In the genomic region with DNA sequence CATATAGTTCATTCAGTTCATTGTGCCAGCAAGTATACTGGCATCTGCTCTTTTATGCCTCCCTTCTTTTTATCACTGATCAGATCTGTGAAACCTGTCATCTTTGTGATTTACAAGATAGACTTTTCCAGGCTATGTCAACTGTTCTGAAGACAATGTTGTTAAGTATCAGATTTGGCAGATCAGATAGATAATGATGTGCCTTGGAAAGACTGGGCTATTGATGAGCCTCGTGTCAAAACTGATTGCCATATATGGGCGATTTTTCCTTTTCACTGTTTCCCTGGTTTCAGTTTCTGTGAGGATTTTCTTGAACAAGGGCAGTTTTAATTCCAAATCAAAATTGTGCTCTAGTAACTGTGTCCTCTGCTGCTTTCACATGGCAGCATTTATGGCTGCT, we compare ENCODE assay signal across 34 cellular contexts.
"Had no signal": no experiment of that assay in that cellular context is flagged by ENCODE, and none has a peak within 500 bp of the region (broad histone marks: within the 10 kb centered on the region; RNA-seq: fewer than 3 reads in every experiment).

No MANE protein-coding gene starts in this region.

- H3K27me3 ChIP-seq: gastrocnemius medialis, pancreas, sigmoid colon, stomach, thyroid gland, upper lobe of left lung had no signal

- H3K9me3 ChIP-seq: gastrocnemius medialis, pancreas, prostate gland, sigmoid colon, stomach, thyroid gland, upper lobe of left lung had no signal

- H3K27ac ChIP-seq: gastrocnemius medialis, pancreas, prostate gland, sigmoid colon, stomach, upper lobe of left lung had no signal

- H3K27ac Mint-ChIP-seq: activated naive CD4-positive, alpha-beta T cell treated with anti-CD3 and anti-CD28 coated beads, Interleukin-2, amount 50 U/mL, for 24 hours; activated naive CD8-positive, alpha-beta T cell treated with anti-CD3 and anti-CD28 coated beads, Interleukin-2, amount 50 U/mL, for 24 hours; mesothelial cell of epicardium; stimulated activated naive B cell treated with anti-CD40 and anti-IgM and Interleukin-4, amounts not matched to agents 10 μg/mL and 1 μg/mL and 100 μg/mL, for 72 hours; T-cell had no signal

- FAIRE-seq: bronchial epithelial cell, pancreas, small intestine had no signal

- H3K4me1 ChIP-seq: gastrocnemius medialis, prostate gland had no signal

- ATAC-seq: activated naive CD8-positive, alpha-beta T cell treated with anti-CD3 and anti-CD28 coated beads, Interleukin-2, amount 50 U/mL, for 24 hours; activated T-helper 17 cell treated with anti-CD3 and anti-CD28 coated beads, Interleukin-2, amount 50 U/mL, for 72 hours; gastrocnemius medialis; left cardiac atrium; left ventricle myocardium superior; naive thymus-derived CD4-positive, alpha-beta T cell; pancreas; stimulated activated naive B cell treated with anti-CD40 and anti-IgM and Interleukin-4, amounts not matched to agents 10 μg/mL and 1 μg/mL and 100 μg/mL, for 72 hours; T-cell had no signal

- H3K27me3 Mint-ChIP-seq: activated naive CD4-positive, alpha-beta T cell treated with anti-CD3 and anti-CD28 coated beads, Interleukin-2, amount 50 U/mL, for 24 hours; activated naive CD8-positive, alpha-beta T cell treated with anti-CD3 and anti-CD28 coated beads, Interleukin-2, amount 50 U/mL, for 24 hours; activated T-helper 17 cell treated with anti-CD3 and anti-CD28 coated beads, Interleukin-2, amount 50 U/mL, for 72 hours; central memory CD8-positive, alpha-beta T cell; naive thymus-derived CD4-positive, alpha-beta T cell; stimulated activated naive B cell treated with anti-CD40 and anti-IgM and Interleukin-4, amounts not matched to agents 10 μg/mL and 1 μg/mL and 100 μg/mL, for 72 hours; T-cell had no signal

- H3K36me3 ChIP-seq: gastrocnemius medialis, pancreas, thyroid gland, upper lobe of left lung had no signal

- H3K4me3 ChIP-seq: gastrocnemius medialis, pancreas, prostate gland, sigmoid colon, stomach, thyroid gland, upper lobe of left lung had no signal

- H3K4me3 Mint-ChIP-seq: activated naive CD4-positive, alpha-beta T cell treated with anti-CD3 and anti-CD28 coated beads, Interleukin-2, amount 50 U/mL, for 24 hours; activated naive CD8-positive, alpha-beta T cell treated with anti-CD3 and anti-CD28 coated beads, Interleukin-2, amount 50 U/mL, for 24 hours; activated T-helper 17 cell treated with anti-CD3 and anti-CD28 coated beads, Interleukin-2, amount 50 U/mL, for 72 hours; central memory CD8-positive, alpha-beta T cell; mesothelial cell of epicardium; naive thymus-derived CD4-positive, alpha-beta T cell; neural crest cell; stimulated activated naive B cell treated with anti-CD40 and anti-IgM and Interleukin-4, amounts not matched to agents 10 μg/mL and 1 μg/mL and 100 μg/mL, for 72 hours; T-cell had no signal

- H3K4me1 Mint-ChIP-seq: central memory CD8-positive, alpha-beta T cell; neural crest cell; T-cell had no signal

- DNase-seq: activated CD4-positive, alpha-beta T cell treated with anti-CD3 and anti-CD28 coated beads for 48 hours; activated CD4-positive, alpha-beta T cell treated with anti-CD3 and anti-CD28 coated beads, Interleukin-2, amount 50 U/mL, for 48 hours; activated CD4-positive, CD25-positive, alpha-beta regulatory T cell; activated CD8-positive, alpha-beta memory T cell treated with anti-CD3 and anti-CD28 coated beads for 24 hours; activated naive CD8-positive, alpha-beta T cell treated with anti-CD3 and anti-CD28 coated beads, Interleukin-2, amount 50 U/mL, for 24 hours; amygdala; dermis blood vessel endothelial cell; effector CD4-positive, alpha-beta T cell; gastrocnemius medialis; head of caudate nucleus; hippocampal formation; left cardiac atrium; left ventricle myocardium superior; naive thymus-derived CD4-positive, alpha-beta T cell; nucleus accumbens; pancreas; retina; sigmoid colon; small intestine; stimulated activated CD4-positive, alpha-beta T cell treated with anti-CD3 and anti-CD28 coated beads, Interleukin-1b, Interleukin-23, amount 100 ng/mL, for 48 hours; stimulated activated CD4-positive, alpha-beta T cell treated with anti-CD3 and anti-CD28 coated beads, Interleukin-4, amount 100 ng/mL, for 4 hours; stimulated activated CD8-positive, alpha-beta memory T cell treated with anti-CD3 and anti-CD28 coated beads, Interleukin-4, amount 100 ng/mL, for 48 hours; stimulated activated naive B cell treated with anti-CD40 and anti-IgM and Interleukin-4, amounts not matched to agents 10 μg/mL and 1 μg/mL and 100 μg/mL, for 72 hours; stomach; T-cell; thyroid gland; upper lobe of left lung had no signal

- H3K9me3 Mint-ChIP-seq: activated naive CD4-positive, alpha-beta T cell treated with anti-CD3 and anti-CD28 coated beads, Interleukin-2, amount 50 U/mL, for 24 hours; activated naive CD8-positive, alpha-beta T cell treated with anti-CD3 and anti-CD28 coated beads, Interleukin-2, amount 50 U/mL, for 24 hours; activated T-helper 17 cell treated with anti-CD3 and anti-CD28 coated beads, Interleukin-2, amount 50 U/mL, for 72 hours; central memory CD8-positive, alpha-beta T cell; mesothelial cell of epicardium; stimulated activated naive B cell treated with anti-CD40 and anti-IgM and Interleukin-4, amounts not matched to agents 10 μg/mL and 1 μg/mL and 100 μg/mL, for 72 hours; T-cell had no signal
